Comparison of ENCODE assay signal across 8 cellular contexts in genomic region chr12:64403708-64404469, GRCh38. TPM values are rescaled to one million over a fixed set of nuclear protein-coding genes. Genes with fewer than 3 reads are reported as not detected.
A peak's percentile ranks its signal among the peaks of the same experiment; 100 is the strongest.
DNase-seq lines count a peak whose midpoint lies in the region; ATAC-seq and TF ChIP-seq lines count a peak whose summit lies in the region.

Gene XPOT, plus strand, starts transcription at chr12:64404392. Its CDS starts 5,644 bp downstream, at chr12:64410036.

- H3K27ac ChIP-seq in SK-N-MC (peak within 1 kb of the TSS; percentile 99), temporal lobe (ENCODE audit: low read depth, low read length) (peak within 1 kb of the TSS; percentile 90)

- peaks cover 21% of the 10 kb centered on the region for H3K36me3 ChIP-seq in SK-N-MC (ENCODE audit: insufficient read depth, low read length)

- peak; percentile 97 for DNase-seq in GM10248 (ENCODE audit: extremely low spot score)
- DNase-seq in NCI-H1048 (lab: John Stamatoyannopoulos, UW): peak; percentile 90
- DNase-seq in SK-N-MC (ENCODE audit: low read depth, low spot score): peak; percentile 76
- peak; percentile 92 for DNase-seq in globus pallidus (ENCODE audit: low spot score)
- peak; percentile 49 to 95 (median 88) for DNase-seq in nucleus accumbens (lab: John Stamatoyannopoulos, UW)

- H3K9ac ChIP-seq in SK-N-MC (ENCODE audit: insufficient read length): peak within 1 kb of the TSS; percentile 100

- POLR2A ChIA-PET in GM10248 (lab: Yijun Ruan, JAX): interaction anchor here (0.6 kb wide), 2 partner anchors 46 to 1091 kb away, joined by 3 read pairs; no protein-coding TSS in a partner anchor

- peak within 1 kb of the TSS; percentile 99 for H3K4me3 ChIP-seq in SK-N-MC

- no peaks in the 10 kb centered on the region for H3K9me3 ChIP-seq in SK-N-MC (ENCODE audit: low read depth, low read length)

- CTCF ChIA-PET in GM10248 (lab: Yijun Ruan, JAX): interaction anchor here (1.7 to 1.9 kb wide), 2 partner anchors 10 to 11 kb away, joined by 3 to 5 read pairs; no protein-coding TSS in a partner anchor

- H3K27me3 Mint-ChIP-seq in activated naive CD4-positive, alpha-beta T cell treated with anti-CD3 and anti-CD28 coated beads, Interleukin-2, amount 50 U/mL, for 24 hours: no peaks in the 10 kb centered on the region

- peak within 1 kb of the TSS; percentile 99 for H3K4me3 Mint-ChIP-seq in activated naive CD4-positive, alpha-beta T cell treated with anti-CD3 and anti-CD28 coated beads, Interleukin-2, amount 50 U/mL, for 24 hours

- peak within 1 kb of the TSS; percentile 100 for H3K27ac Mint-ChIP-seq in activated naive CD4-positive, alpha-beta T cell treated with anti-CD3 and anti-CD28 coated beads, Interleukin-2, amount 50 U/mL, for 24 hours

- ATAC-seq in HG02588 (IDR thresholded peaks at IDR 0.05; ENCODE audit: unreplicated experiment): peak; percentile 93

- no peaks in the 10 kb centered on the region for H3K36me3 Mint-ChIP-seq in activated naive CD4-positive, alpha-beta T cell treated with anti-CD3 and anti-CD28 coated beads, Interleukin-2, amount 50 U/mL, for 24 hours

- TF ChIP-seq CTCF in GM10248 (IDR thresholded peaks at IDR 0.05; ENCODE audit: control extremely low read depth, extremely low read depth, low read depth, missing control alignments): no peak

- no peaks in the 10 kb centered on the region for H3K9me3 Mint-ChIP-seq in activated naive CD4-positive, alpha-beta T cell treated with anti-CD3 and anti-CD28 coated beads, Interleukin-2, amount 50 U/mL, for 24 hours

- peaks cover 18% of the 10 kb centered on the region for H3K4me1 Mint-ChIP-seq in activated naive CD4-positive, alpha-beta T cell treated with anti-CD3 and anti-CD28 coated beads, Interleukin-2, amount 50 U/mL, for 24 hours

RNA-seq across cellular contexts. Expression of gene XPOT, which starts in this region (rescaled TPM):
- total RNA-seq in temporal lobe: 55.6 TPM

Comparison
In these comparisons a context has a peak if more than half of its experiments do, and no peak if none do; other contexts are left out.
1. Peak in every context shown above with its lines: DNase-seq, ATAC-seq, H3K4me3 ChIP-seq and H3K27ac ChIP-seq.